ENCODE assay signal across 11 cellular contexts in genomic region chr19:16142032-16142580, GRCh38. TPM values are rescaled to one million over a fixed set of nuclear protein-coding genes. Genes with fewer than 3 reads are reported as not detected.
DNase-seq lines count a peak whose midpoint lies in the region; ATAC-seq and TF ChIP-seq lines count a peak whose summit lies in the region.
"Had no signal": no experiment of that assay in that cellular context is flagged by ENCODE, and none has a peak within 500 bp of the region (broad histone marks: within the 10 kb centered on the region; RNA-seq: fewer than 3 reads in every experiment).

No MANE protein-coding gene starts in this region.

- H3K4me3 Mint-ChIP-seq in memory B cell, result peak overlapping the region; percentile 9
- no peak overlapping the region for H3K4me3 Mint-ChIP-seq in CD8-positive, alpha-beta T cell

- no peaks in the 10 kb centered on the region for H3K27me3 Mint-ChIP-seq in memory B cell
- no peaks in the 10 kb centered on the region for H3K27me3 Mint-ChIP-seq in CD8-positive, alpha-beta T cell (ENCODE audit: low read depth)

- POLR2A ChIA-PET in CD8-positive, alpha-beta T cell (lab: Charles Lee), result interaction anchor here (0.6 kb wide), 1 partner anchor 40 kb away, joined by 4 read pairs; no protein-coding TSS in a partner anchor

- H3K79me2 ChIP-seq in OCI-LY3 (ENCODE audit: low read length), result peaks cover 41% of the 10 kb centered on the region

- no peak overlapping the region for H2AFZ ChIP-seq in OCI-LY3 (ENCODE audit: low read depth, low read length)

- peaks cover 3% of the 10 kb centered on the region for H3K9me3 Mint-ChIP-seq in memory B cell
- H3K9me3 Mint-ChIP-seq in CD8-positive, alpha-beta T cell, result no peaks in the 10 kb centered on the region

- H3K4me2 ChIP-seq in OCI-LY3 (ENCODE audit: low read length), result no peak overlapping the region

- H3K9ac ChIP-seq in OCI-LY3 (ENCODE audit: low read length), result peak overlapping the region; percentile 45; the same call in 1 of the 2 replicates

- H3K27me3 ChIP-seq in OCI-LY3 (ENCODE audit: low read depth, low read length), result no peaks in the 10 kb centered on the region
- H3K27me3 ChIP-seq in CD8-positive, alpha-beta T cell (ENCODE audit: insufficient read depth, low read length), result no peaks in the 10 kb centered on the region

- H3K27ac ChIP-seq in OCI-LY3 (ENCODE audit: low read length), result peak overlapping the region; percentile 92
- no peak overlapping the region for H3K27ac ChIP-seq in CD8-positive, alpha-beta T cell (ENCODE audit: low read depth, low read length)

- ATAC-seq in memory B cell (ENCODE audit: low read depth), result no peak
- no peak for ATAC-seq in CD8-positive, alpha-beta T cell

- DNase-seq in NOMO-1 (lab: John Stamatoyannopoulos, UW; ENCODE audit: unreplicated experiment in 2 of 2) (peak; percentile 18 to 41), NOMO-1 treated with dmso at 0.1 percent for 144 hours (lab: John Stamatoyannopoulos, UW; ENCODE audit: unreplicated experiment) (no peak), memory B cell (ENCODE audit: low spot score in 2 of 2) (no peak), NCI-H2171 (lab: John Stamatoyannopoulos, UW) (no peak)
- DNase-seq in CD8-positive, alpha-beta T cell, result no peak
- DNase-seq: Caco-2, T1000 had no signal

- CTCF ChIA-PET in CD8-positive, alpha-beta T cell (lab: Charles Lee), result interaction anchor here (1.0 to 1.2 kb wide), 2 partner anchors 40 to 101 kb away, joined by 3 to 4 read pairs; no protein-coding TSS in a partner anchor

- H4K20me1 ChIP-seq in OCI-LY3 (ENCODE audit: insufficient read depth, low read length), result peaks cover 6% of the 10 kb centered on the region; the same call in 1 of the 2 replicates

- H3K4me1 Mint-ChIP-seq in memory B cell, result peaks cover 34% of the 10 kb centered on the region
- peaks cover 37% of the 10 kb centered on the region for H3K4me1 Mint-ChIP-seq in CD8-positive, alpha-beta T cell (ENCODE audit: low read depth)

- peaks cover 31% of the 10 kb centered on the region for H3K36me3 ChIP-seq in OCI-LY3 (replicated peaks; ENCODE audit: low read depth, low read length)
- H3K36me3 ChIP-seq in CD8-positive, alpha-beta T cell (ENCODE audit: insufficient read depth, low read length), result no peaks in the 10 kb centered on the region
- H3K36me3 ChIP-seq: HAP-1 had no signal

- no peaks in the 10 kb centered on the region for H3K9me3 ChIP-seq in OCI-LY3 (ENCODE audit: insufficient read depth, low read length)
- H3K9me3 ChIP-seq in CD8-positive, alpha-beta T cell (ENCODE audit: low read length), result no peaks in the 10 kb centered on the region
- H3K9me3 ChIP-seq: Caco-2, HAP-1 had no signal

- peaks cover 13% of the 10 kb centered on the region for H3K36me3 Mint-ChIP-seq in memory B cell
- H3K36me3 Mint-ChIP-seq in CD8-positive, alpha-beta T cell, result peaks cover 12% of the 10 kb centered on the region

- H3K27ac Mint-ChIP-seq in memory B cell, result peak overlapping the region; percentile 98
- no peak overlapping the region for H3K27ac Mint-ChIP-seq in CD8-positive, alpha-beta T cell

- intact Hi-C loops in CD8-positive, alpha-beta T cell (cut with DNase I, micrococcal nuclease), result no loop called here

- TF ChIP-seq CTCF in OCI-LY3 (IDR thresholded peaks at IDR 0.05; ENCODE audit: low read depth, low read length), result no peak
- no peak for TF ChIP-seq CTCF in CD8-positive, alpha-beta T cell (IDR thresholded peaks at IDR 0.05)

- H3K4me3 ChIP-seq in OCI-LY3 (ENCODE audit: low read length), result no peak overlapping the region
- no peak overlapping the region for H3K4me3 ChIP-seq in CD8-positive, alpha-beta T cell (ENCODE audit: low read depth, low read length)
- H3K4me3 ChIP-seq: HAP-1 had no signal

- H3K4me1 ChIP-seq in OCI-LY3 (ENCODE audit: low read length), result peaks cover 69% of the 10 kb centered on the region
- peaks cover 29% of the 10 kb centered on the region for H3K4me1 ChIP-seq in CD8-positive, alpha-beta T cell (ENCODE audit: insufficient read depth, low read length)
- H3K4me1 ChIP-seq: HAP-1 had no signal

RNA-seq across cellular contexts. Expression of gene HSH2D, which starts 1.4 kb away (rescaled TPM):
- total RNA-seq in CD8-positive, alpha-beta T cell, result 10 to 100 TPM; 35.9 to 37.5 TPM

RNA-seq across cellular contexts. Expression of gene RAB8A, which starts 30.4 kb away (rescaled TPM):
- 10 to 100 TPM; 79.1 to 88.4 TPM for total RNA-seq in CD8-positive, alpha-beta T cell

RNA-seq across cellular contexts. Expression of gene CIB3, which starts 31.2 kb away (rescaled TPM):
- total RNA-seq in CD8-positive, alpha-beta T cell, result not detected
- total RNA-seq: Caco-2, osteoblast, ureter had no signal

RNA-seq across cellular contexts. Expression of gene FAM32A, which starts 43.1 kb away (rescaled TPM):
- 10 to 100 TPM; 59.7 to 60.4 TPM for total RNA-seq in CD8-positive, alpha-beta T cell

RNA-seq across cellular contexts. Expression of gene AP1M1, which starts 55.6 kb away (rescaled TPM):
- 10 to 100 TPM; 76.2 to 83.4 TPM for total RNA-seq in CD8-positive, alpha-beta T cell

Comparison
In these comparisons a context has a peak if more than half of its experiments do, and no peak if none do; other contexts are left out.
1. DNase-seq: peak in NOMO-1 (2 of 2); none in NOMO-1 treated with dmso at 0.1 percent for 144 hours (single experiment), memory B cell (0 of 2), CD8-positive, alpha-beta T cell (0 of 7) and NCI-H2171 (single experiment).